ENCODE assay signal across 9 cellular contexts in the genomic region with DNA sequence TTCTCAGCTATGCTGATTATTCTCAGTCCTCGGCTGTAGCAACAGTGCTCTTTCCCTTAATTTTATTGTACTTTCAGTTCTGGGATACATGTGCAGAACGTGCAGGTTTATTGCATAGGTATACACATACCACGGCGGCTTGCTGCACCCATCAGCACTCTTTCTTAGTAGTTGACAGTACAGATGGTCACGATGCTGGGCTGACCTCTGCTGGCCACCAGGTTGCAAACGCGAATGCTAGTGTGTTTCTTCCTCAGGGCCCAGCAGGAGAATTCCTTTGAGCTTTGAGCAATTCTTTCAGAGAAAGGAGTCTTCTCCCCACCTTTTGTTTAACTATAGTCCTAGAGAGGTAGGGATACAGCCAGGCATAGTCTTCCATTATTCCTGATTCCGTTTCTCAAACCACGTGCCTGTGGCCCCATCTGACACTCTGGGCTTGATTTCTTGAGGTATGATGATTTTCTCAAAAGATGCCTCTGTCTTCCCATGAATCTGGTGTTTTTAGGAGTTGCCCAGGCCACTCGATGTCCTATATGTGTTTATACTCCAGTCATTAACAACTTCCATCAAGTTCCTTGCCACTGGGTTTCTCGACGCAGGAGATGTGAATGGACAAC. TPM values are rescaled to one million over a fixed set of nuclear protein-coding genes. Genes with fewer than 3 reads are reported as not detected.
DNase-seq lines count a peak whose midpoint lies in the region; ATAC-seq, FAIRE-seq and TF ChIP-seq lines count a peak whose summit lies in the region.
"Had no signal": no experiment of that assay in that cellular context is flagged by ENCODE, and none has a peak within 500 bp of the region (broad histone marks: within the 10 kb centered on the region; RNA-seq: fewer than 3 reads in every experiment).

No MANE protein-coding gene starts in this region.

- TF ChIP-seq POLR2A in GM12878 (IDR thresholded peaks at IDR 0.05; ENCODE audit: low read depth, low read length) (no peak), right lobe of liver (IDR thresholded peaks at IDR 0.05) (no peak)

- POLR2A ChIA-PET in GM12878 (lab: Charles Lee): no interaction called here

- SMC1A ChIA-PET in GM12878 (lab: Charles Lee; ENCODE audit: uncharacterized antibody, unreplicated experiment): no interaction called here

- H3K36me3 ChIP-seq in GM12878 (ENCODE audit: control insufficient read depth in 2 of 2, insufficient read depth in 2 of 2, low read length in 1 of 2) (no peaks in the 10 kb centered on the region), right lobe of liver (no peaks in the 10 kb centered on the region)
- no peaks in the 10 kb centered on the region for H3K36me3 ChIP-seq in effector memory CD4-positive, alpha-beta T cell (ENCODE audit: control insufficient read depth, insufficient read depth, low read length)

- in situ Hi-C loops in GM12878 (cut with MboI): no loop called here

- FAIRE-seq in GM12878 (lab: Jason Lieb, UNC): no peak
- FAIRE-seq: endometrium had no signal

- H3K4me3 ChIP-seq in GM12878 (no peak overlapping the region), right lobe of liver (no peak overlapping the region)
- no peak overlapping the region for H3K4me3 ChIP-seq in effector memory CD4-positive, alpha-beta T cell (ENCODE audit: insufficient read depth, low read depth, low read length, poor library complexity, severe bottlenecking)

- no peak overlapping the region for H3K4me3 Mint-ChIP-seq in CD14-positive monocyte

- H3K9me3 ChIP-seq in GM12878 (replicated peaks; ENCODE audit: control insufficient read depth, insufficient read depth, low read length) (no peaks in the 10 kb centered on the region), right lobe of liver (no peaks in the 10 kb centered on the region)
- no peaks in the 10 kb centered on the region for H3K9me3 ChIP-seq in effector memory CD4-positive, alpha-beta T cell (ENCODE audit: control insufficient read depth, low read length)

- TF ChIP-seq EP300 in GM12878 (IDR thresholded peaks at IDR 0.05; ENCODE audit: borderline replicate concordance in 1 of 2, control insufficient read depth in 1 of 2, low read depth in 2 of 2, low read length in 2 of 2): no peak

- H3K27ac Mint-ChIP-seq in CD14-positive monocyte: no peak overlapping the region

- TF ChIP-seq RAD21 in GM12878 (IDR thresholded peaks at IDR 0.05; ENCODE audit: insufficient read depth, low read depth, low read length): peak; percentile 32; the same call in 1 of the 2 replicates

- no peak overlapping the region for H3K27ac ChIP-seq in GM12878 (ENCODE audit: control insufficient read depth, insufficient read depth)
- no peak overlapping the region for H3K27ac ChIP-seq in right lobe of liver
- no peak overlapping the region for H3K27ac ChIP-seq in effector memory CD4-positive, alpha-beta T cell (ENCODE audit: insufficient read depth, low read length, poor library complexity, severe bottlenecking)

- H3K27me3 Mint-ChIP-seq in CD14-positive monocyte (ENCODE audit: low read depth in 3 of 3): peaks cover 0 to 5% (median 4%) of the 10 kb centered on the region in 3 donors

- no TSS peak for BruUV-seq in GM12878 (replicated peaks; lab: Mats Ljungman, UMichigan)

- H3K27me3 ChIP-seq in GM12878 (replicated peaks in 1 of 2; ENCODE audit: control insufficient read depth in 2 of 2, insufficient read depth in 2 of 2, low read length in 1 of 2): no peaks in the 10 kb centered on the region
- no peaks in the 10 kb centered on the region for H3K27me3 ChIP-seq in right lobe of liver
- no peaks in the 10 kb centered on the region for H3K27me3 ChIP-seq in effector memory CD4-positive, alpha-beta T cell (replicated peaks; ENCODE audit: control insufficient read depth, insufficient read depth, low read length, poor library complexity, severe bottlenecking)

- WGBS in GM12878 (ENCODE audit: insufficient coverage, insufficient replicate concordance, low lambda C conversion rate, missing lambda C conversion rate): 45% methylated on average over 12 of the region's 12 CpGs
- 25% methylated on average over 12 of the region's 12 CpGs for WGBS in right lobe of liver (ENCODE audit: insufficient coverage, low coverage, low lambda C conversion rate, missing lambda C conversion rate)

- no peaks in the 10 kb centered on the region for H3K79me2 ChIP-seq in GM12878 (ENCODE audit: control insufficient read depth, insufficient read depth, low read length)

- no peaks in the 10 kb centered on the region for H3K9me3 Mint-ChIP-seq in CD14-positive monocyte

- RAD21 ChIA-PET in GM12878 (lab: Charles Lee; ENCODE audit: unreplicated experiment): interaction anchor here (1.1 kb wide), 1 partner anchor 256 kb away, joined by 3 read pairs; no protein-coding TSS in a partner anchor

- CTCF ChIA-PET in GM12878 (lab: Yijun Ruan, JAX): interaction anchor here (0.6 kb wide), 1 partner anchor 361 kb away, joined by 3 read pairs; no protein-coding TSS in a partner anchor

- H3K4me2 ChIP-seq in GM12878 (ENCODE audit: control insufficient read depth, insufficient read depth): no peak overlapping the region

- H3K9ac ChIP-seq in GM12878 (ENCODE audit: control insufficient read depth, insufficient read depth, low read length): no peak overlapping the region

- TF ChIP-seq CTCF in GM12878 (IDR thresholded peaks at IDR 0.05 in 2 of 3, conservative IDR thresholded peaks at IDR 0.05 in 1 of 3; ENCODE audit: control insufficient read depth in 2 of 3, extremely low read depth in 1 of 3, insufficient read depth in 1 of 3, low read depth in 3 of 3, low read length in 3 of 3) (peak; percentile 6 to 40 (median 14); a peak in 3 of 6 replicates), right lobe of liver (IDR thresholded peaks at IDR 0.05) (peak in 3 of 4 donors; percentile 34 to 56 (median 52)), CD14-positive monocyte (IDR thresholded peaks at IDR 0.05) (no peak)

- peaks cover under 1% of the 10 kb centered on the region for H3K4me1 Mint-ChIP-seq in CD14-positive monocyte

- no peaks in the 10 kb centered on the region for H4K20me1 ChIP-seq in GM12878 (ENCODE audit: control insufficient read depth, insufficient read depth)

- no peaks in the 10 kb centered on the region for H3K36me3 Mint-ChIP-seq in CD14-positive monocyte

- H3K4me1 ChIP-seq in GM12878 (ENCODE audit: control insufficient read depth, insufficient read depth, low read length) (no peaks in the 10 kb centered on the region), right lobe of liver (no peaks in the 10 kb centered on the region)
- no peaks in the 10 kb centered on the region for H3K4me1 ChIP-seq in effector memory CD4-positive, alpha-beta T cell (ENCODE audit: control insufficient read depth, insufficient read depth, low read length, poor library complexity, severe bottlenecking)

- intact Hi-C loops in GM12878 (cut with micrococcal nuclease; ENCODE audit: unreplicated experiment): no loop called here
- intact Hi-C loops in right lobe of liver (cut with DNase I): no loop called here
- intact Hi-C loops in CD14-positive monocyte (cut with micrococcal nuclease): no loop called here

- peak; percentile 1 for DNase-seq in EH (ENCODE audit: low read depth)
- peak; percentile 75 for DNase-seq in NCI-H1092 (lab: John Stamatoyannopoulos, UW)
- no peak for DNase-seq in GM12878 (ENCODE audit: low read depth, low spot score)
- peak; percentile 38 to 60 (median 44) for DNase-seq in right lobe of liver
- no peak for DNase-seq in CD14-positive monocyte (ENCODE audit: low spot score)
- DNase-seq in NCI-H446 (lab: John Stamatoyannopoulos, UW): no peak
- no peak for DNase-seq in effector memory CD4-positive, alpha-beta T cell

- no peak overlapping the region for H2AFZ ChIP-seq in GM12878 (ENCODE audit: control insufficient read depth, low read depth, low read length)

- ATAC-seq in GM12878: peak; percentile 75
- peak; percentile 62 to 81 (median 77) for ATAC-seq in right lobe of liver
- ATAC-seq in HG02623 (IDR thresholded peaks at IDR 0.05; ENCODE audit: unreplicated experiment): no peak

TF ChIP-seq in GM12878, 131 proteins besides CTCF, POLR2A, EP300 and RAD21 (continues in another document):
- TF ChIP-seq GATAD2B (conservative IDR thresholded peaks at IDR 0.05; ENCODE audit: low read depth) (no peak), GABPA (IDR thresholded peaks at IDR 0.05; ENCODE audit: low read depth) (no peak)

RNA-seq across cellular contexts. Expression of gene CDC14C, which starts 48.9 kb away (rescaled TPM):
- not detected in 2 replicates for total RNA-seq in GM12878 (2013; cell fraction: nucleolus; rRNA removed)
- not detected in 2 replicates for total RNA-seq in GM12878 (2014; rRNA removed)
- total RNA-seq in GM12878 (2014; rRNA removed; fragmentation: Illumina TruSeq; extraction: Trizol): not detected in 2 replicates
- total RNA-seq in GM12878 (2021): not detected in 2 replicates
- not detected for polyA plus RNA-seq in GM12878 (2011; ENCODE audit: low read depth)
- not detected in 2 replicates for polyA plus RNA-seq in GM12878 (2011; rRNA removed)
- polyA plus RNA-seq in GM12878 (2011; cell fraction: cytosol; rRNA removed): not detected in 2 replicates
- polyA plus RNA-seq in GM12878 (2011; cell fraction: nucleus; rRNA removed): not detected in 2 replicates
- polyA plus RNA-seq in GM12878 (2012): not detected in 2 replicates
- polyA plus RNA-seq in GM12878 (2014; fragmentation: Illumina TruSeq; extraction: Trizol): 0.03 TPM in 1 of 2 replicates, not detected in the other
- not detected for polyA plus RNA-seq in GM12878 (2014; fragmentation: Nextera tagmentation; extraction: Ambion mirVana)
- not detected in 2 replicates for polyA plus RNA-seq in GM12878 (2014; rRNA removed)
- not detected for polyA plus RNA-seq in GM12878 (2016; fragmentation: Nextera tagmentation; extraction: Ambion mirVana)
- polyA minus RNA-seq in GM12878 (2011; rRNA and poly(A)+ RNA removed): not detected in 2 replicates
- polyA minus RNA-seq in GM12878 (2011; cell fraction: cytosol; rRNA and poly(A)+ RNA removed): not detected in 2 replicates
- not detected in 2 replicates for polyA minus RNA-seq in GM12878 (2011; cell fraction: nucleus; rRNA and poly(A)+ RNA removed)
- not detected for total RNA-seq in right lobe of liver
- not detected for polyA plus RNA-seq in CD14-positive monocyte

Comparison
In these comparisons a context has a peak if more than half of its experiments do, and no peak if none do; other contexts are left out.
1. DNase-seq: peak in EH (single experiment), NCI-H1092 (single experiment) and right lobe of liver (3 of 3); none in GM12878 (single experiment), CD14-positive monocyte (single experiment), NCI-H446 (0 of 2) and effector memory CD4-positive, alpha-beta T cell (0 of 3).